18 cellular contexts compared by ENCODE assay signal in the genomic region with DNA sequence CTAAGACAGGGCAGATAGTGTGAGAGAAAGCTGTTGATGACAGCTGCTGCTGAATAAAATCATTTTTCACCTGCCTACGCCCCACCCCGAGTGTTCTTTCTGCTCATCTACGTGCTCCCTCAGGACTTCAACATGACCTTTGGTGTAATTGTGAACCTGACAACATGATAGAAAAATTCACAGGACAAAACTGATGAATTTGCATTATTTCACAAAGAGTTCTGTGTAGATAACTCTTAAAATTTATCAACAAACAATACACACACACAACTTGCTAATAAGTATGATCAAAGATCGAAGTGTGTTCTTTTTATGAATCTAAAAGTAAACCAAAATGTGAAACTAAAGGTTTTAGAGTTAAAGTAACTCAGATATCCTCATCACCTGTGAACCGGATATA.
DNase-seq lines count a peak whose midpoint lies in the region; ATAC-seq, FAIRE-seq and TF ChIP-seq lines count a peak whose summit lies in the region.
"Had no signal": no experiment of that assay in that cellular context is flagged by ENCODE, and none has a peak within 500 bp of the region (broad histone marks: within the 10 kb centered on the region; RNA-seq: fewer than 3 reads in every experiment).

No MANE protein-coding gene starts in this region.

- no peak overlapping the region for H3K4me2 ChIP-seq in HepG2 (ENCODE audit: low read depth, low read length)
- no peak overlapping the region for H3K4me2 ChIP-seq in GM12878 (ENCODE audit: control insufficient read depth, insufficient read depth)
- H3K4me2 ChIP-seq in trophoblast cell (ENCODE audit: low read length): no peak overlapping the region
- no peak overlapping the region for H3K4me2 ChIP-seq in SK-N-SH
- H3K4me2 ChIP-seq: BLaER1 treated with 17β-estradiol and CSF1 and Interleukin-3, amounts not matched to agents 10 nM and 100 nM had no signal

- peak overlapping the region; percentile 18 for H3K18ac ChIP-seq in trophoblast cell (ENCODE audit: low read length)

- H3K4me3 ChIP-seq in HepG2 (replicated peaks in 1 of 3; ENCODE audit: insufficient read depth in 1 of 3, low read depth in 2 of 3, low read length in 3 of 3): no peak overlapping the region
- no peak overlapping the region for H3K4me3 ChIP-seq in right lobe of liver
- H3K4me3 ChIP-seq in GM12878: no peak overlapping the region
- no peak overlapping the region for H3K4me3 ChIP-seq in trophoblast cell (ENCODE audit: low read depth, low read length)
- H3K4me3 ChIP-seq in SK-N-SH (ENCODE audit: low read depth in 2 of 2, low read length in 1 of 2): no peak overlapping the region
- H3K4me3 ChIP-seq: BLaER1 treated with 17β-estradiol and CSF1 and Interleukin-3, amounts not matched to agents 10 nM and 100 nM had no signal

- WGBS in HepG2 (ENCODE audit: low lambda C conversion rate): 19% methylated on average over 5 of the region's 5 CpGs
- 43% methylated on average over 5 of the region's 5 CpGs for WGBS in right lobe of liver (ENCODE audit: insufficient coverage, low coverage, low lambda C conversion rate, missing lambda C conversion rate)
- 21% methylated on average over 5 of the region's 5 CpGs for WGBS in GM12878 (ENCODE audit: insufficient coverage, insufficient replicate concordance, low lambda C conversion rate, missing lambda C conversion rate)
- WGBS in trophoblast cell (ENCODE audit: extremely low coverage, insufficient coverage, insufficient read length): no CpG with 5 or more reads among the region's 5 CpGs
- WGBS in SK-N-SH (ENCODE audit: low lambda C conversion rate): 48% methylated on average over 5 of the region's 5 CpGs

- H2BK5ac ChIP-seq in trophoblast cell (ENCODE audit: low read depth, low read length, poor library complexity): peak overlapping the region; percentile 16

- peaks cover 2% of the 10 kb centered on the region for H3K4me1 Mint-ChIP-seq in glutamatergic neuron (ENCODE audit: low read depth, unreplicated experiment)
- H3K4me1 Mint-ChIP-seq: B cell had no signal

- H4K20me1 ChIP-seq in HepG2 (ENCODE audit: insufficient read depth, low read length): no peaks in the 10 kb centered on the region
- no peaks in the 10 kb centered on the region for H4K20me1 ChIP-seq in GM12878 (ENCODE audit: control insufficient read depth, insufficient read depth)
- H4K20me1 ChIP-seq in SK-N-SH (ENCODE audit: insufficient read depth): no peaks in the 10 kb centered on the region
- H4K20me1 ChIP-seq: BLaER1 treated with 17β-estradiol and CSF1 and Interleukin-3, amounts not matched to agents 10 nM and 100 nM had no signal

- no peak overlapping the region for H4K8ac ChIP-seq in trophoblast cell (ENCODE audit: low read depth, low read length)

- H2AFZ ChIP-seq in HepG2 (ENCODE audit: low read length): no peak overlapping the region
- H2AFZ ChIP-seq in GM12878 (ENCODE audit: control insufficient read depth, low read depth, low read length): no peak overlapping the region
- H2AFZ ChIP-seq in trophoblast cell (ENCODE audit: insufficient read depth, low read length, poor library complexity): no peak overlapping the region
- no peak overlapping the region for H2AFZ ChIP-seq in SK-N-SH (ENCODE audit: low read depth)

- H2AK5ac ChIP-seq in trophoblast cell (ENCODE audit: low read length): no peak overlapping the region

- H3K36me3 ChIP-seq in HepG2 (replicated peaks in 1 of 2; ENCODE audit: control insufficient read depth in 1 of 2, insufficient read depth in 2 of 2, low read length in 2 of 2) (no peaks in the 10 kb centered on the region), right lobe of liver (no peaks in the 10 kb centered on the region), GM12878 (ENCODE audit: control insufficient read depth in 2 of 2, insufficient read depth in 2 of 2, low read length in 1 of 2) (no peaks in the 10 kb centered on the region), trophoblast cell (ENCODE audit: control insufficient read depth in 1 of 2, insufficient read depth in 2 of 2, low read length in 2 of 2) (no peaks in the 10 kb centered on the region), SK-N-SH (replicated peaks in 1 of 2; ENCODE audit: control insufficient read depth in 1 of 2, insufficient read depth in 2 of 2, low read length in 1 of 2) (no peaks in the 10 kb centered on the region)
- H3K36me3 ChIP-seq: BLaER1 treated with 17β-estradiol and CSF1 and Interleukin-3, amounts not matched to agents 10 nM and 100 nM had no signal

- FAIRE-seq in HepG2 (lab: Jason Lieb, UNC): no peak
- FAIRE-seq in GM12878 (lab: Jason Lieb, UNC): no peak
- FAIRE-seq: H54 had no signal

- intact Hi-C loops in HepG2 (cut with micrococcal nuclease; ENCODE audit: unreplicated experiment) (loop anchor here (5.0 to 10.0 kb wide), 3 partner anchors 114 to 711 kb away; no protein-coding TSS in a partner anchor), right lobe of liver (cut with DNase I) (no loop called here), GM12878 (cut with micrococcal nuclease; ENCODE audit: unreplicated experiment) (no loop called here)

- peak overlapping the region; percentile 7 for H2BK120ac ChIP-seq in trophoblast cell (ENCODE audit: insufficient read depth, low read length, poor library complexity)

- no peak for TF ChIP-seq POLR2A in HepG2 (IDR thresholded peaks at IDR 0.05; ENCODE audit: insufficient read depth in 1 of 2, low read depth in 2 of 2, low read length in 2 of 2)
- TF ChIP-seq POLR2A in right lobe of liver (IDR thresholded peaks at IDR 0.05): no peak
- no peak for TF ChIP-seq POLR2A in GM12878 (IDR thresholded peaks at IDR 0.05; ENCODE audit: low read depth, low read length)

- no peaks in the 10 kb centered on the region for H3K27me3 Mint-ChIP-seq in glutamatergic neuron (ENCODE audit: unreplicated experiment)
- H3K27me3 Mint-ChIP-seq: B cell had no signal

- POLR2A ChIA-PET in HepG2 (lab: Yijun Ruan, JAX) (no interaction called here), GM12878 (lab: Charles Lee) (no interaction called here), SK-N-SH (lab: Yijun Ruan, JAX) (no interaction called here)

- no peaks in the 10 kb centered on the region for H3K9me3 ChIP-seq in HepG2 (ENCODE audit: low read length)
- H3K9me3 ChIP-seq in right lobe of liver: no peaks in the 10 kb centered on the region
- H3K9me3 ChIP-seq in GM12878 (replicated peaks; ENCODE audit: control insufficient read depth, insufficient read depth, low read length): no peaks in the 10 kb centered on the region
- H3K9me3 ChIP-seq in trophoblast cell (ENCODE audit: insufficient read depth, low read depth, low read length): no peaks in the 10 kb centered on the region
- no peaks in the 10 kb centered on the region for H3K9me3 ChIP-seq in SK-N-SH
- H3K9me3 ChIP-seq: BLaER1 treated with 17β-estradiol and CSF1 and Interleukin-3, amounts not matched to agents 10 nM and 100 nM had no signal

- H3K9ac ChIP-seq in HepG2 (ENCODE audit: insufficient read depth, low read depth, low read length): no peak overlapping the region
- no peak overlapping the region for H3K9ac ChIP-seq in GM12878 (ENCODE audit: control insufficient read depth, insufficient read depth, low read length)
- no peak overlapping the region for H3K9ac ChIP-seq in trophoblast cell (ENCODE audit: low read length)
- H3K9ac ChIP-seq in SK-N-SH: no peak overlapping the region
- H3K9ac ChIP-seq: BLaER1 treated with 17β-estradiol and CSF1 and Interleukin-3, amounts not matched to agents 10 nM and 100 nM had no signal

- BruUV-seq in HepG2 (replicated peaks; lab: Mats Ljungman, UMichigan): no TSS peak
- no TSS peak for BruUV-seq in GM12878 (replicated peaks; lab: Mats Ljungman, UMichigan)

- H3K79me2 ChIP-seq in HepG2 (ENCODE audit: insufficient read depth, low read length) (no peaks in the 10 kb centered on the region), GM12878 (ENCODE audit: control insufficient read depth, insufficient read depth, low read length) (no peaks in the 10 kb centered on the region), trophoblast cell (ENCODE audit: control insufficient read depth, insufficient read depth, low read length, poor library complexity) (no peaks in the 10 kb centered on the region), SK-N-SH (ENCODE audit: insufficient read depth) (no peaks in the 10 kb centered on the region)

- H3K23ac ChIP-seq in trophoblast cell (ENCODE audit: low read length): no peak overlapping the region

- peaks cover 5% of the 10 kb centered on the region for H3K79me1 ChIP-seq in trophoblast cell (ENCODE audit: low read length)

- peak overlapping the region; percentile 13 for H4K91ac ChIP-seq in trophoblast cell (ENCODE audit: low read depth, low read length)

- peak overlapping the region; percentile 15 for H2BK12ac ChIP-seq in trophoblast cell (ENCODE audit: low read length)

- H3K4me1 ChIP-seq in HepG2 (ENCODE audit: insufficient read depth, low read length) (no peaks in the 10 kb centered on the region), right lobe of liver (no peaks in the 10 kb centered on the region), GM12878 (ENCODE audit: control insufficient read depth, insufficient read depth, low read length) (no peaks in the 10 kb centered on the region), trophoblast cell (ENCODE audit: control insufficient read depth in 1 of 2, insufficient read depth in 2 of 2, low read length in 2 of 2) (peaks cover 0 to 5% of the 10 kb centered on the region in 2 experiments), SK-N-SH (ENCODE audit: control insufficient read depth in 1 of 2, insufficient read depth in 2 of 2, low read depth in 1 of 2, low read length in 1 of 2) (no peaks in the 10 kb centered on the region)
- H3K4me1 ChIP-seq: BLaER1 treated with 17β-estradiol and CSF1 and Interleukin-3, amounts not matched to agents 10 nM and 100 nM had no signal

- no peaks in the 10 kb centered on the region for H3K36me3 Mint-ChIP-seq in glutamatergic neuron (ENCODE audit: unreplicated experiment)
- H3K36me3 Mint-ChIP-seq: CD8-positive, alpha-beta T cell had no signal

- no peak overlapping the region for H3K27ac Mint-ChIP-seq in glutamatergic neuron (ENCODE audit: unreplicated experiment)
- H3K27ac Mint-ChIP-seq: B cell; CD8-positive, alpha-beta T cell had no signal

- DNase-seq in HepG2 (ENCODE audit: low spot score) (no peak), right lobe of liver (no peak), GM12878 (ENCODE audit: low read depth, low spot score) (no peak), left kidney (ENCODE audit: low read depth, low spot score) (peak; percentile 2), trophoblast cell (no peak), NCI-H2081 treated with DMSO at 0.1 percent for 48 hours (lab: John Stamatoyannopoulos, UW) (no peak), glutamatergic neuron (no peak), SK-N-SH (no peak)
- DNase-seq: 8988T; Calu3; CD8-positive, alpha-beta T cell; DMS79 treated with DMSO at 0.1 percent for 48 hours; GF-D8; HCEC 1CT; KBM-7 had no signal

- TF ChIP-seq EP300 in HepG2 (IDR thresholded peaks at IDR 0.05; ENCODE audit: low read depth in 2 of 2, low read length in 2 of 2) (no peak), HepG2 (CRISPR knock-in tag; IDR thresholded peaks at IDR 0.05; ENCODE audit: borderline replicate concordance) (no peak), GM12878 (IDR thresholded peaks at IDR 0.05; ENCODE audit: borderline replicate concordance in 1 of 2, control insufficient read depth in 1 of 2, low read depth in 2 of 2, low read length in 2 of 2) (no peak), SK-N-SH (IDR thresholded peaks at IDR 0.05; ENCODE audit: borderline replicate concordance in 1 of 2, low read depth in 1 of 2, low read length in 1 of 2) (no peak)

- no peak overlapping the region for H3K27ac ChIP-seq in HepG2 (ENCODE audit: extremely low read length, insufficient read depth, low read length)
- H3K27ac ChIP-seq in right lobe of liver: no peak overlapping the region
- H3K27ac ChIP-seq in GM12878 (ENCODE audit: control insufficient read depth, insufficient read depth): no peak overlapping the region
- H3K27ac ChIP-seq in trophoblast cell (ENCODE audit: low read depth, low read length): no peak overlapping the region
- H3K27ac ChIP-seq in SK-N-SH (ENCODE audit: low read depth in 2 of 2, low read length in 1 of 2): no peak overlapping the region
- H3K27ac ChIP-seq: BLaER1 treated with 17β-estradiol and CSF1 and Interleukin-3, amounts not matched to agents 10 nM and 100 nM had no signal

- peak overlapping the region; percentile 11 for H3K14ac ChIP-seq in trophoblast cell (ENCODE audit: low read length)

- no peaks in the 10 kb centered on the region for H3K9me3 Mint-ChIP-seq in glutamatergic neuron (ENCODE audit: unreplicated experiment)

- RAD21 ChIA-PET in GM12878 (lab: Charles Lee; ENCODE audit: unreplicated experiment): no interaction called here

- H3K27me3 ChIP-seq in HepG2 (ENCODE audit: control insufficient read depth in 1 of 2, insufficient read depth in 2 of 2, low read length in 2 of 2) (no peaks in the 10 kb centered on the region), right lobe of liver (no peaks in the 10 kb centered on the region), GM12878 (replicated peaks in 1 of 2; ENCODE audit: control insufficient read depth in 2 of 2, insufficient read depth in 2 of 2, low read length in 1 of 2) (no peaks in the 10 kb centered on the region), trophoblast cell (ENCODE audit: insufficient read depth, low read length) (no peaks in the 10 kb centered on the region), SK-N-SH (ENCODE audit: insufficient read depth) (no peaks in the 10 kb centered on the region)
- H3K27me3 ChIP-seq: BLaER1 treated with 17β-estradiol and CSF1 and Interleukin-3, amounts not matched to agents 10 nM and 100 nM had no signal

- H3K4ac ChIP-seq in trophoblast cell (ENCODE audit: low read depth, low read length): no peak overlapping the region

- H3K9me2 ChIP-seq in SK-N-SH: no peaks in the 10 kb centered on the region

- ATAC-seq in HepG2: no peak
- no peak for ATAC-seq in right lobe of liver
- ATAC-seq in GM12878: no peak; the same call in 2 of the 3 replicates
- ATAC-seq: CD8-positive, alpha-beta T cell had no signal

- no peaks in the 10 kb centered on the region for H3F3A ChIP-seq in SK-N-SH (replicated peaks; ENCODE audit: insufficient read depth)

- TF ChIP-seq CTCF in HepG2 (CRISPR knock-in tag; IDR thresholded peaks at IDR 0.05) (no peak), right lobe of liver (IDR thresholded peaks at IDR 0.05) (no peak), GM12878 (IDR thresholded peaks at IDR 0.05 in 2 of 3, conservative IDR thresholded peaks at IDR 0.05 in 1 of 3; ENCODE audit: control insufficient read depth in 2 of 3, extremely low read depth in 1 of 3, insufficient read depth in 1 of 3, low read depth in 3 of 3, low read length in 3 of 3) (no peak), glutamatergic neuron (IDR thresholded peaks at IDR 0.05; ENCODE audit: partially characterized antibody, unreplicated experiment) (no peak), SK-N-SH (IDR thresholded peaks at IDR 0.05) (no peak)

- CTCF ChIA-PET in HepG2 (lab: Yijun Ruan, JAX; ENCODE audit: low intra/inter-chr PET ratio, low total read pairs): no interaction called here
- CTCF ChIA-PET in GM12878 (lab: Yijun Ruan, JAX): no interaction called here
- CTCF ChIA-PET in SK-N-SH (lab: Yijun Ruan, JAX): no interaction called here

- H3K4me3 Mint-ChIP-seq in glutamatergic neuron (ENCODE audit: unreplicated experiment): no peak overlapping the region
- H3K4me3 Mint-ChIP-seq: B cell; CD8-positive, alpha-beta T cell had no signal

- H4K12ac ChIP-seq in trophoblast cell (ENCODE audit: low read depth, low read length): no peak overlapping the region

- SMC1A ChIA-PET in GM12878 (lab: Charles Lee; ENCODE audit: uncharacterized antibody, unreplicated experiment): no interaction called here

- in situ Hi-C loops in HepG2 (cut with HindIII; ENCODE audit: extremely low pct_ligation_motif_present, low pct_unique_long_range_greater_than_20kb): no loop called here
- in situ Hi-C loops in GM12878 (cut with MboI): no loop called here

- no peak for TF ChIP-seq RAD21 in HepG2 (CRISPR knock-in tag; IDR thresholded peaks at IDR 0.05)
- TF ChIP-seq RAD21 in GM12878 (IDR thresholded peaks at IDR 0.05; ENCODE audit: insufficient read depth, low read depth, low read length): no peak
- no peak for TF ChIP-seq RAD21 in SK-N-SH (IDR thresholded peaks at IDR 0.05; ENCODE audit: low read length)

Comparison
In these comparisons a context has a peak if more than half of its experiments do, and no peak if none do; other contexts are left out.
1. Of the 75 proteins assayed by ChIP-seq in both HepG2 and GM12878: peak only in HepG2: none; only in GM12878: NR2F1; in both: none; in neither: 74.